In genomic region chr12:80766897-80767296, GRCh38 we compare ENCODE assay signal across 15 cellular contexts. TPM values are rescaled to one million over a fixed set of nuclear protein-coding genes. Genes with fewer than 3 reads are reported as not detected.
DNase-seq lines count a peak whose midpoint lies in the region; ATAC-seq and TF ChIP-seq lines count a peak whose summit lies in the region.
"Had no signal": no experiment of that assay in that cellular context is flagged by ENCODE, and none has a peak within 500 bp of the region (broad histone marks: within the 10 kb centered on the region; RNA-seq: fewer than 3 reads in every experiment).

No MANE protein-coding gene starts in this region.

- no peaks in the 10 kb centered on the region for H3K4me1 Mint-ChIP-seq in natural killer cell
- H3K4me1 Mint-ChIP-seq: CD4-positive, alpha-beta memory T cell had no signal

- ATAC-seq in GM19035 (IDR thresholded peaks at IDR 0.05; ENCODE audit: unreplicated experiment) (peak; percentile 96), GM21737 (IDR thresholded peaks at IDR 0.05; ENCODE audit: unreplicated experiment) (peak; percentile 91), HG03097 (IDR thresholded peaks at IDR 0.05; ENCODE audit: low FRiP score, unreplicated experiment) (peak; percentile 69), natural killer cell (no peak)

- no peak for TF ChIP-seq CTCF in OCI-LY7 (conservative IDR thresholded peaks at IDR 0.05; ENCODE audit: low read length)
- no peak for TF ChIP-seq CTCF in GM10266 (IDR thresholded peaks at IDR 0.05; ENCODE audit: control insufficient read depth, insufficient read depth, low read depth, missing control alignments)
- TF ChIP-seq CTCF in natural killer cell (IDR thresholded peaks at IDR 0.05): no peak

- DNase-seq in OCI-LY7 (ENCODE audit: low spot score) (peak; percentile 4), GM10266 (ENCODE audit: extremely low spot score) (no peak), NCI-H748 (lab: John Stamatoyannopoulos, UW; ENCODE audit: unreplicated experiment) (no peak), natural killer cell (no peak)
- no peak for DNase-seq in activated CD8-positive, alpha-beta memory T cell treated with anti-CD3 and anti-CD28 coated beads, Interleukin-2, amount 50 U/mL, for 48 hours
- DNase-seq: aorta; CD4-positive, alpha-beta memory T cell; effector CD8-positive, alpha-beta T cell; NCI-H524; SIG-M5 had no signal

- H3K79me2 ChIP-seq in OCI-LY7 (ENCODE audit: insufficient read depth, low read depth, low read length): no peaks in the 10 kb centered on the region

- H3K27ac ChIP-seq in OCI-LY7 (ENCODE audit: low read depth, low read length, poor library complexity, severe bottlenecking): no peak overlapping the region
- H3K27ac ChIP-seq: neutrophil had no signal

- H3K36me3 Mint-ChIP-seq in natural killer cell: no peaks in the 10 kb centered on the region
- H3K36me3 Mint-ChIP-seq: CD4-positive, alpha-beta memory T cell had no signal

- H3K4me3 Mint-ChIP-seq in natural killer cell: no peak overlapping the region
- H3K4me3 Mint-ChIP-seq: CD4-positive, alpha-beta memory T cell; WTC11 had no signal

- no TSS peak for BruUV-seq in OCI-LY7 (replicated peaks; lab: Mats Ljungman, UMichigan)

- peaks cover 18% of the 10 kb centered on the region for H3K4me1 ChIP-seq in OCI-LY7 (ENCODE audit: insufficient read depth, low read length, poor library complexity, severe bottlenecking)

- H3K9me3 Mint-ChIP-seq in natural killer cell: peaks cover 4 to 6% of the 10 kb centered on the region in 2 donors

- peak overlapping the region; percentile 84 for H2AFZ ChIP-seq in OCI-LY7 (ENCODE audit: low read length)

- no peaks in the 10 kb centered on the region for H3K36me3 ChIP-seq in OCI-LY7 (ENCODE audit: insufficient read depth, low read length)
- H3K36me3 ChIP-seq: neutrophil had no signal

- POLR2A ChIA-PET in OCI-LY7 (lab: Charles Lee): no interaction called here

- no peaks in the 10 kb centered on the region for H3K9me2 ChIP-seq in OCI-LY7 (ENCODE audit: insufficient read depth, low read length)

- intact Hi-C loops in OCI-LY7 (cut with micrococcal nuclease; ENCODE audit: unreplicated experiment): loop anchor here (5.0 kb wide), 1 partner anchor 355 kb away; no protein-coding TSS in a partner anchor
- intact Hi-C loops in natural killer cell (cut with micrococcal nuclease): no loop called here

- H3K27ac Mint-ChIP-seq in natural killer cell: no peak overlapping the region
- H3K27ac Mint-ChIP-seq: CD4-positive, alpha-beta memory T cell had no signal

- CTCF ChIA-PET in OCI-LY7 (lab: Charles Lee; ENCODE audit: unreplicated experiment): no interaction called here

- H4K20me1 ChIP-seq in OCI-LY7 (ENCODE audit: insufficient read depth, low read length): no peaks in the 10 kb centered on the region

- no peaks in the 10 kb centered on the region for H3K9me3 ChIP-seq in OCI-LY7 (ENCODE audit: low read length)
- H3K9me3 ChIP-seq: neutrophil had no signal

- no peaks in the 10 kb centered on the region for H3K27me3 Mint-ChIP-seq in natural killer cell (ENCODE audit: low read depth in 2 of 2)
- H3K27me3 Mint-ChIP-seq: CD4-positive, alpha-beta memory T cell had no signal

- peak overlapping the region; percentile 38 for H3K4me2 ChIP-seq in OCI-LY7 (ENCODE audit: low read length)

- no peak overlapping the region for H3K4me3 ChIP-seq in OCI-LY7 (ENCODE audit: low read depth, low read length, poor library complexity, severe bottlenecking)

RNA-seq across cellular contexts. Expression of gene MYF5, which starts 50.2 kb away (rescaled TPM):
- total RNA-seq in OCI-LY7 (2014; rRNA removed; shearing (Covaris generic)): not detected in 2 replicates
- total RNA-seq in OCI-LY7 (2022): not detected in 2 replicates
- not detected for total RNA-seq in natural killer cell
- total RNA-seq: aorta; CD4-positive, alpha-beta memory T cell; WTC11 had no signal

RNA-seq across cellular contexts. Expression of gene MYF6, which starts 59.5 kb away (rescaled TPM):
- total RNA-seq in OCI-LY7 (2014; rRNA removed; shearing (Covaris generic)): not detected in 2 replicates
- total RNA-seq in OCI-LY7 (2022) (not detected in 2 replicates), natural killer cell (not detected)
- total RNA-seq: aorta; CD4-positive, alpha-beta memory T cell had no signal

Comparison
In these comparisons a context has a peak if more than half of its experiments do, and no peak if none do; other contexts are left out.
1. ATAC-seq: peak in GM19035 (single experiment), GM21737 (single experiment) and HG03097 (single experiment); none in natural killer cell (0 of 3).